26 cellular contexts compared by ENCODE assay signal in the genomic region with DNA sequence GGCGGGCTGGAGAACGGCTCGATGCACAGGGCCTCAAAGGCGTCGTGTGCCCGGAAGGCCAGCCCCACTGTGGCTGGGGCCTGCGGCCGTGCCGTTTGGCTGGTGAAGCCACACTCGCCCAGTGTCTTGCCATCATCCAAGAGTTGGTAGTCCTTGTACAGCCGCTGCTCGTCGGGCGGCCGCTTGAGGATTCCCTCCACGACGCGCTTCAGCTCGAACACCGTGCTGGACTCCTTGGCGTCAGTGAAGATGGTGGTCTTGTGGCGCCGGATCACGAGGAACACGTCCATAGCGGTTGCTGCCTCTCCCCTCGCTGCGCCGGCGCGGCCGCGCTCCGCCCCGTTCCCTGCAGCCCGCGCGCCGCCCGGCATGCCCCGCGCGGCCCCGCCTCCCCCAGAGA.
"Had no signal": no experiment of that assay in that cellular context is flagged by ENCODE, and none has a peak within 500 bp of the region (broad histone marks: within the 10 kb centered on the region; RNA-seq: fewer than 3 reads in every experiment).

No MANE protein-coding gene starts in this region.

- FAIRE-seq: pancreas, small intestine, urothelium cell line had no signal

- H3K4me3 Mint-ChIP-seq: naive thymus-derived CD4-positive, alpha-beta T cell; natural killer cell; nephron; neural progenitor cell; stimulated activated effector memory CD8-positive, alpha-beta T cell treated with anti-CD3 and anti-CD28 coated beads, Interleukin-12 subunit alpha, Interleukin-12 subunit beta, amount 100 ng/mL, for 72 hours; stimulated activated naive B cell treated with anti-CD40 and anti-IgM and Interleukin-4, amounts not matched to agents 10 μg/mL and 1 μg/mL and 100 μg/mL, for 72 hours; stimulated activated naive CD8-positive, alpha-beta T cell treated with anti-CD3 and anti-CD28 coated beads, Interleukin-15, Interleukin-2, amounts not matched to agents 100 ng/mL and 50 ng/mL, for 24 hours had no signal

- H3K36me3 Mint-ChIP-seq: naive thymus-derived CD4-positive, alpha-beta T cell; natural killer cell; neural progenitor cell; stimulated activated effector memory CD8-positive, alpha-beta T cell treated with anti-CD3 and anti-CD28 coated beads, Interleukin-12 subunit alpha, Interleukin-12 subunit beta, amount 100 ng/mL, for 72 hours; stimulated activated naive B cell treated with anti-CD40 and anti-IgM and Interleukin-4, amounts not matched to agents 10 μg/mL and 1 μg/mL and 100 μg/mL, for 72 hours had no signal

- H3K9me3 Mint-ChIP-seq: naive thymus-derived CD4-positive, alpha-beta T cell; natural killer cell; nephron; neural progenitor cell; stimulated activated effector memory CD8-positive, alpha-beta T cell treated with anti-CD3 and anti-CD28 coated beads, Interleukin-12 subunit alpha, Interleukin-12 subunit beta, amount 100 ng/mL, for 72 hours; stimulated activated naive B cell treated with anti-CD40 and anti-IgM and Interleukin-4, amounts not matched to agents 10 μg/mL and 1 μg/mL and 100 μg/mL, for 72 hours; stimulated activated naive CD8-positive, alpha-beta T cell treated with anti-CD3 and anti-CD28 coated beads, Interleukin-15, Interleukin-2, amounts not matched to agents 100 ng/mL and 50 ng/mL, for 24 hours had no signal

- DNase-seq: naive thymus-derived CD4-positive, alpha-beta T cell; natural killer cell; nucleus accumbens; pancreas; right cardiac atrium; right lobe of liver; sigmoid colon; small intestine; stimulated activated CD4-positive, alpha-beta T cell treated with anti-CD3 and anti-CD28 coated beads, Interleukin-15, amount 100 ng/mL, for 24 hours; stimulated activated CD4-positive, alpha-beta T cell treated with anti-CD3 and anti-CD28 coated beads, Interleukin-2, amount 100 ng/mL, for 24 hours; stimulated activated CD4-positive, alpha-beta T cell treated with anti-CD3 and anti-CD28 coated beads, Interleukin-2, amount 100 ng/mL, for 48 hours; stimulated activated CD4-positive, alpha-beta T cell treated with anti-CD3 and anti-CD28 coated beads, Interleukin-4, amount 100 ng/mL, for 24 hours; stimulated activated naive B cell treated with anti-CD40 and anti-IgM and Interleukin-4, amounts not matched to agents 10 μg/mL and 1 μg/mL and 100 μg/mL, for 72 hours; stimulated activated naive CD4-positive, alpha-beta T cell treated with Interleukin-2 at 50 U/mL for 16 hours; stomach; tibial artery; transverse colon had no signal

- H3K9ac ChIP-seq: neural progenitor cell had no signal

- H3K9me3 ChIP-seq: neutrophil, pancreas, prostate gland, right lobe of liver, sigmoid colon, stomach, tibial artery, transverse colon, upper lobe of left lung, vagina had no signal

- H2AFZ ChIP-seq: neural progenitor cell had no signal

- H3K4me1 ChIP-seq: pancreas, prostate gland, right lobe of liver, sigmoid colon, stomach, tibial artery, transverse colon, upper lobe of left lung, vagina had no signal

- H3K27me3 ChIP-seq: neural progenitor cell, neutrophil, pancreas, right lobe of liver, sigmoid colon, stomach, tibial artery, transverse colon, upper lobe of left lung, vagina had no signal

- H3K27ac Mint-ChIP-seq: naive thymus-derived CD4-positive, alpha-beta T cell; natural killer cell; nephron; neural progenitor cell; stimulated activated effector memory CD8-positive, alpha-beta T cell treated with anti-CD3 and anti-CD28 coated beads, Interleukin-12 subunit alpha, Interleukin-12 subunit beta, amount 100 ng/mL, for 72 hours; stimulated activated naive B cell treated with anti-CD40 and anti-IgM and Interleukin-4, amounts not matched to agents 10 μg/mL and 1 μg/mL and 100 μg/mL, for 72 hours; stimulated activated naive CD8-positive, alpha-beta T cell treated with anti-CD3 and anti-CD28 coated beads, Interleukin-15, Interleukin-2, amounts not matched to agents 100 ng/mL and 50 ng/mL, for 24 hours had no signal

- H3K36me3 ChIP-seq: neural progenitor cell, neutrophil, pancreas, prostate gland, right lobe of liver, sigmoid colon, stomach, tibial artery, transverse colon, upper lobe of left lung, vagina had no signal

- H3K4me2 ChIP-seq: neural progenitor cell had no signal

- H3K4me1 Mint-ChIP-seq: naive thymus-derived CD4-positive, alpha-beta T cell; nephron; stimulated activated effector memory CD8-positive, alpha-beta T cell treated with anti-CD3 and anti-CD28 coated beads, Interleukin-12 subunit alpha, Interleukin-12 subunit beta, amount 100 ng/mL, for 72 hours; stimulated activated naive B cell treated with anti-CD40 and anti-IgM and Interleukin-4, amounts not matched to agents 10 μg/mL and 1 μg/mL and 100 μg/mL, for 72 hours had no signal

- H3K27ac ChIP-seq: neural progenitor cell, neutrophil, pancreas, prostate gland, right lobe of liver, sigmoid colon, stomach, tibial artery, transverse colon, upper lobe of left lung, vagina had no signal

- H3K4me3 ChIP-seq: neural progenitor cell, pancreas, prostate gland, right lobe of liver, sigmoid colon, stomach, tibial artery, transverse colon, upper lobe of left lung, vagina had no signal
